ENCODE assay signal across 10 cellular contexts in genomic region chr5:126370796-126371718, GRCh38. TPM values are rescaled to one million over a fixed set of nuclear protein-coding genes. Genes with fewer than 3 reads are reported as not detected.
DNase-seq lines count a peak whose midpoint lies in the region; ATAC-seq, FAIRE-seq and TF ChIP-seq lines count a peak whose summit lies in the region.
"Had no signal": no experiment of that assay in that cellular context is flagged by ENCODE, and none has a peak within 500 bp of the region (broad histone marks: within the 10 kb centered on the region; RNA-seq: fewer than 3 reads in every experiment).

No MANE protein-coding gene starts in this region.

- H3K36me3 Mint-ChIP-seq in activated naive CD4-positive, alpha-beta T cell treated with anti-CD3 and anti-CD28 coated beads, Interleukin-2, amount 50 U/mL, for 72 hours = no peaks in the 10 kb centered on the region
- H3K36me3 Mint-ChIP-seq: naive thymus-derived CD4-positive, alpha-beta T cell had no signal

- H3K27ac Mint-ChIP-seq in activated naive CD4-positive, alpha-beta T cell treated with anti-CD3 and anti-CD28 coated beads, Interleukin-2, amount 50 U/mL, for 72 hours = peak overlapping the region in 1 of 2 donors; percentile 29
- H3K27ac Mint-ChIP-seq: naive thymus-derived CD4-positive, alpha-beta T cell had no signal

- TF ChIP-seq POLR2A in H54 (IDR thresholded peaks at IDR 0.05; ENCODE audit: low read depth, low read length) (no peak), stomach (IDR thresholded peaks at IDR 0.05) (no peak)

- intact Hi-C loops in stomach (cut with DNase I; ENCODE audit: low total_unique reads) = no loop called here

- FAIRE-seq in H54 (lab: Jason Lieb, UNC) = peak; percentile 99

- ATAC-seq in RWPE2 (ENCODE audit: low read depth) = peak; percentile 72
- ATAC-seq in activated naive CD4-positive, alpha-beta T cell treated with anti-CD3 and anti-CD28 coated beads, Interleukin-2, amount 50 U/mL, for 72 hours = no peak
- ATAC-seq in HG03196 (IDR thresholded peaks at IDR 0.05; ENCODE audit: unreplicated experiment) = no peak
- ATAC-seq in HG03520 (IDR thresholded peaks at IDR 0.05; ENCODE audit: unreplicated experiment) = no peak
- ATAC-seq: naive thymus-derived CD4-positive, alpha-beta T cell had no signal

- DNase-seq in H54 (ENCODE audit: insufficient read length, low spot score) (no peak), RWPE2 (ENCODE audit: low spot score) (no peak), stomach (peak; percentile 40), OCI-M1 (lab: John Stamatoyannopoulos, UW) (no peak)
- DNase-seq in activated naive CD4-positive, alpha-beta T cell treated with anti-CD3 and anti-CD28 coated beads, Interleukin-2, amount 50 U/mL, for 72 hours (ENCODE audit: low spot score in 2 of 2) = no peak
- DNase-seq: KG1; naive thymus-derived CD4-positive, alpha-beta T cell had no signal

- H3K27ac ChIP-seq in RWPE2 (ENCODE audit: poor library complexity, severe bottlenecking) (peak overlapping the region; percentile 75), iPS-20b (ENCODE audit: low read length) (no peak overlapping the region), stomach (peak overlapping the region; percentile 77 to 93 (median 85))

- no peaks in the 10 kb centered on the region for H3K36me3 ChIP-seq in RWPE2 (ENCODE audit: low read depth)
- no peaks in the 10 kb centered on the region for H3K36me3 ChIP-seq in iPS-20b (ENCODE audit: insufficient read depth, low read depth, low read length)
- no peaks in the 10 kb centered on the region for H3K36me3 ChIP-seq in stomach

- TF ChIP-seq CTCF in RWPE2 (IDR thresholded peaks at IDR 0.05; ENCODE audit: poor library complexity, severe bottlenecking) = peak; percentile 18
- TF ChIP-seq CTCF in stomach (IDR thresholded peaks at IDR 0.05) = no peak

- H3K9me3 ChIP-seq in RWPE2 (ENCODE audit: severe bottlenecking) (no peaks in the 10 kb centered on the region), iPS-20b (ENCODE audit: insufficient read depth, low read depth, low read length) (no peaks in the 10 kb centered on the region), stomach (no peaks in the 10 kb centered on the region)

- no peak for TF ChIP-seq EP300 in stomach (IDR thresholded peaks at IDR 0.05)

- 28 to 63% (median 44%) methylated on average over 12 of the region's 12 CpGs for WGBS in stomach, 5 donors

- no peak overlapping the region for H3K4me3 ChIP-seq in RWPE2 (ENCODE audit: severe bottlenecking)
- no peak overlapping the region for H3K4me3 ChIP-seq in iPS-20b (ENCODE audit: low read length)
- peak overlapping the region; percentile 31 to 48 (median 42) for H3K4me3 ChIP-seq in stomach

- H3K9me3 Mint-ChIP-seq in activated naive CD4-positive, alpha-beta T cell treated with anti-CD3 and anti-CD28 coated beads, Interleukin-2, amount 50 U/mL, for 72 hours = no peaks in the 10 kb centered on the region
- H3K9me3 Mint-ChIP-seq: naive thymus-derived CD4-positive, alpha-beta T cell had no signal

- H3K27me3 ChIP-seq in RWPE2 (ENCODE audit: insufficient read depth, poor library complexity, severe bottlenecking) (no peaks in the 10 kb centered on the region), iPS-20b (ENCODE audit: insufficient read depth, low read length) (no peaks in the 10 kb centered on the region), stomach (no peaks in the 10 kb centered on the region)

- H3K4me1 ChIP-seq in RWPE2 (ENCODE audit: insufficient read depth, poor library complexity, severe bottlenecking) (peaks cover 50% of the 10 kb centered on the region), iPS-20b (ENCODE audit: insufficient read depth, low read length) (peaks cover 37% of the 10 kb centered on the region), stomach (peaks cover 13 to 45% (median 23%) of the 10 kb centered on the region in 4 donors)

- peak overlapping the region; percentile 10; the same call in 1 of the 2 replicates for H3K9ac ChIP-seq in iPS-20b (ENCODE audit: low read depth, low read length)

RNA-seq across cellular contexts. Expression of gene GRAMD2B, which starts 52.2 kb away (rescaled TPM):
- 10 to 100 TPM; 18.8 to 69.6 (median 47.5) TPM for total RNA-seq in stomach
- 10 to 100 TPM in 1 of 3 donors, 1 to 10 TPM in 2; 5.7 to 12.8 (median 6.5) TPM for polyA plus RNA-seq in stomach
- 1 to 10 TPM; 9.5 to 9.6 TPM for total RNA-seq in activated naive CD4-positive, alpha-beta T cell treated with anti-CD3 and anti-CD28 coated beads, Interleukin-2, amount 50 U/mL, for 72 hours

Comparison
In these comparisons a context has a peak if more than half of its experiments do, and no peak if none do; other contexts are left out.
1. H3K4me3 ChIP-seq: peak in stomach (4 of 4); none in RWPE2 (single experiment) and iPS-20b (single experiment).